Comparison of ENCODE assay signal across 1 cellular context in the genomic region with DNA sequence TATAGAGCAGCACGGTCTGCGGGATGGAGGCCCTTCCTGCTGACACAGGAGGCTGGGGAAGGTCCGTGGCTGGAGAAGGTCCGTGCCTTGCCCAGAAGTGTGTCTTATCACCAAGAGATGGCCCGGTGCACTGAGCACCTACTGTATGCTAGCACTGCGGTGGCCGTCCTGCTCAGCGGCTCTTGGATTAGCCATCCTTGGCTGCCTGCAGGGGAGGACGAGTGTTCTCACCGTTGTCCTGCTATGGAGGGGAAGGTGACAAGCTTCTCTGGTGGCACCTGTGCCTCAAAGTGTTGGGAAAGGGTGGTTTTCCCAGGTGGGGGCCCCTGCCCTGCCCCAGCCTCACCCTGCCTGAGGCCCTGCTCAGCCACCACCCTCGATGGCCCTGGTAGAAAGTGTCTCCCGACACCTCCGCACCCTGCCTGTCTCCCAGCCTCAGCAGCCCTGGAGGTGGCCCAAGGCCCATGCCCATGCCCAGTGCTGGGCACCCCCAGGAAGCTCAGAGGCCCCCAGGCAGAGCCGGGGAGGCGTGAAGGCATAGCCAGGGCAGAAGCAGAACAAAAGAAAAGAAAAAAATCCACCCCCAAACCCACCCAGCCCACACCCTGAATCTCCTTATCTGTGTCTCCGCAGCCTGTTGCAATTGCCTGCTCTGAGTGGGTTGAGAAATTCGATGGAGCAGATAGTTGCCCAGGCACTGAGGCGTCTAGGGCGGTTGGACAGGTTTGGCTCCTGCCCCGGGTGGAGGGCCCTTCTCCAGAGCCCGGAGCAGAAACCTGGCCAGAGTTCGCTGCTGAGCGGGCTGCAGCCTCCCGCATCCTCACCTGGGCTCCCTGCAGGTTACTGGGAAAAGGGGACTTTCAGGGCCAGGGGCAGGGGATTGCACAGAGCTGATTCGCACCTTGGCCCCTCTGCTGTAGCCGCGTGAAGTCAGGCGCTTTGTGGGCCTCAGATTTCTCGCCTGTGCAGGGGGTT.
TF ChIP-seq lines count a peak whose summit lies in the region.

No MANE protein-coding gene starts in this region.

TF ChIP-seq in K562, 482 proteins besides CTCF, POLR2A, EP300 and RAD21 (continued from another document and continues in another):
- TF ChIP-seq, protein P1, sequence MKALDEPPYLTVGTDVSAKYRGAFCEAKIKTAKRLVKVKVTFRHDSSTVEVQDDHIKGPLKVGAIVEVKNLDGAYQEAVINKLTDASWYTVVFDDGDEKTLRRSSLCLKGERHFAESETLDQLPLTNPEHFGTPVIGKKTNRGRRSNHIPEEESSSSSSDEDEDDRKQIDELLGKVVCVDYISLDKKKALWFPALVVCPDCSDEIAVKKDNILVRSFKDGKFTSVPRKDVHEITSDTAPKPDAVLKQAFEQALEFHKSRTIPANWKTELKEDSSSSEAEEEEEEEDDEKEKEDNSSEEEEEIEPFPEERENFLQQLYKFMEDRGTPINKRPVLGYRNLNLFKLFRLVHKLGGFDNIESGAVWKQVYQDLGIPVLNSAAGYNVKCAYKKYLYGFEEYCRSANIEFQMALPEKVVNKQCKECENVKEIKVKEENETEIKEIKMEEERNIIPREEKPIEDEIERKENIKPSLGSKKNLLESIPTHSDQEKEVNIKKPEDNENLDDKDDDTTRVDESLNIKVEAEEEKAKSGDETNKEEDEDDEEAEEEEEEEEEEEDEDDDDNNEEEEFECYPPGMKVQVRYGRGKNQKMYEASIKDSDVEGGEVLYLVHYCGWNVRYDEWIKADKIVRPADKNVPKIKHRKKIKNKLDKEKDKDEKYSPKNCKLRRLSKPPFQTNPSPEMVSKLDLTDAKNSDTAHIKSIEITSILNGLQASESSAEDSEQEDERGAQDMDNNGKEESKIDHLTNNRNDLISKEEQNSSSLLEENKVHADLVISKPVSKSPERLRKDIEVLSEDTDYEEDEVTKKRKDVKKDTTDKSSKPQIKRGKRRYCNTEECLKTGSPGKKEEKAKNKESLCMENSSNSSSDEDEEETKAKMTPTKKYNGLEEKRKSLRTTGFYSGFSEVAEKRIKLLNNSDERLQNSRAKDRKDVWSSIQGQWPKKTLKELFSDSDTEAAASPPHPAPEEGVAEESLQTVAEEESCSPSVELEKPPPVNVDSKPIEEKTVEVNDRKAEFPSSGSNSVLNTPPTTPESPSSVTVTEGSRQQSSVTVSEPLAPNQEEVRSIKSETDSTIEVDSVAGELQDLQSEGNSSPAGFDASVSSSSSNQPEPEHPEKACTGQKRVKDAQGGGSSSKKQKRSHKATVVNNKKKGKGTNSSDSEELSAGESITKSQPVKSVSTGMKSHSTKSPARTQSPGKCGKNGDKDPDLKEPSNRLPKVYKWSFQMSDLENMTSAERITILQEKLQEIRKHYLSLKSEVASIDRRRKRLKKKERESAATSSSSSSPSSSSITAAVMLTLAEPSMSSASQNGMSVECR (CRISPR knock-in tag; IDR thresholded peaks at IDR 0.05), result no peak
- peak; percentile 98 for TF ChIP-seq GATA2 (CRISPR knock-in tag; IDR thresholded peaks at IDR 0.05)
- no peak for TF ChIP-seq ZNF668 (CRISPR knock-in tag; IDR thresholded peaks at IDR 0.05)
- TF ChIP-seq ZNF780A (CRISPR knock-in tag; IDR thresholded peaks at IDR 0.05), result no peak
- TF ChIP-seq TCF3 (CRISPR knock-in tag; IDR thresholded peaks at IDR 0.05), result peak; percentile 83
- no peak for TF ChIP-seq ELF1 (tag; IDR thresholded peaks at IDR 0.05)
- no peak for TF ChIP-seq ZNF311 (CRISPR knock-in tag; IDR thresholded peaks at IDR 0.05)
- no peak; a peak in 1 of 4 replicates for TF ChIP-seq SRF (CRISPR knock-in tag; IDR thresholded peaks at IDR 0.05)
- TF ChIP-seq, protein P2, sequence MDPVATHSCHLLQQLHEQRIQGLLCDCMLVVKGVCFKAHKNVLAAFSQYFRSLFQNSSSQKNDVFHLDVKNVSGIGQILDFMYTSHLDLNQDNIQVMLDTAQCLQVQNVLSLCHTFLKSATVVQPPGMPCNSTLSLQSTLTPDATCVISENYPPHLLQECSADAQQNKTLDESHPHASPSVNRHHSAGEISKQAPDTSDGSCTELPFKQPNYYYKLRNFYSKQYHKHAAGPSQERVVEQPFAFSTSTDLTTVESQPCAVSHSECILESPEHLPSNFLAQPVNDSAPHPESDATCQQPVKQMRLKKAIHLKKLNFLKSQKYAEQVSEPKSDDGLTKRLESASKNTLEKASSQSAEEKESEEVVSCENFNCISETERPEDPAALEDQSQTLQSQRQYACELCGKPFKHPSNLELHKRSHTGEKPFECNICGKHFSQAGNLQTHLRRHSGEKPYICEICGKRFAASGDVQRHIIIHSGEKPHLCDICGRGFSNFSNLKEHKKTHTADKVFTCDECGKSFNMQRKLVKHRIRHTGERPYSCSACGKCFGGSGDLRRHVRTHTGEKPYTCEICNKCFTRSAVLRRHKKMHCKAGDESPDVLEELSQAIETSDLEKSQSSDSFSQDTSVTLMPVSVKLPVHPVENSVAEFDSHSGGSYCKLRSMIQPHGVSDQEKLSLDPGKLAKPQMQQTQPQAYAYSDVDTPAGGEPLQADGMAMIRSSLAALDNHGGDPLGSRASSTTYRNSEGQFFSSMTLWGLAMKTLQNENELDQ (CRISPR knock-in tag; IDR thresholded peaks at IDR 0.05; ENCODE audit: borderline replicate concordance), result no peak
- TF ChIP-seq, protein P3, sequence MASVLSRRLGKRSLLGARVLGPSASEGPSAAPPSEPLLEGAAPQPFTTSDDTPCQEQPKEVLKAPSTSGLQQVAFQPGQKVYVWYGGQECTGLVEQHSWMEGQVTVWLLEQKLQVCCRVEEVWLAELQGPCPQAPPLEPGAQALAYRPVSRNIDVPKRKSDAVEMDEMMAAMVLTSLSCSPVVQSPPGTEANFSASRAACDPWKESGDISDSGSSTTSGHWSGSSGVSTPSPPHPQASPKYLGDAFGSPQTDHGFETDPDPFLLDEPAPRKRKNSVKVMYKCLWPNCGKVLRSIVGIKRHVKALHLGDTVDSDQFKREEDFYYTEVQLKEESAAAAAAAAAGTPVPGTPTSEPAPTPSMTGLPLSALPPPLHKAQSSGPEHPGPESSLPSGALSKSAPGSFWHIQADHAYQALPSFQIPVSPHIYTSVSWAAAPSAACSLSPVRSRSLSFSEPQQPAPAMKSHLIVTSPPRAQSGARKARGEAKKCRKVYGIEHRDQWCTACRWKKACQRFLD (CRISPR knock-in tag; IDR thresholded peaks at IDR 0.05), result no peak
- TF ChIP-seq, protein P4, sequence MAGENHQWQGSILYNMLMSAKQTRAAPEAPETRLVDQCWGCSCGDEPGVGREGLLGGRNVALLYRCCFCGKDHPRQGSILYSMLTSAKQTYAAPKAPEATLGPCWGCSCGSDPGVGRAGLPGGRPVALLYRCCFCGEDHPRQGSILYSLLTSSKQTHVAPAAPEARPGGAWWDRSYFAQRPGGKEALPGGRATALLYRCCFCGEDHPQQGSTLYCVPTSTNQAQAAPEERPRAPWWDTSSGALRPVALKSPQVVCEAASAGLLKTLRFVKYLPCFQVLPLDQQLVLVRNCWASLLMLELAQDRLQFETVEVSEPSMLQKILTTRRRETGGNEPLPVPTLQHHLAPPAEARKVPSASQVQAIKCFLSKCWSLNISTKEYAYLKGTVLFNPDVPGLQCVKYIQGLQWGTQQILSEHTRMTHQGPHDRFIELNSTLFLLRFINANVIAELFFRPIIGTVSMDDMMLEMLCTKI (IDR thresholded peaks at IDR 0.05; ENCODE audit: partially characterized antibody), result no peak
- no peak for TF ChIP-seq ESRRB (CRISPR knock-in tag; IDR thresholded peaks at IDR 0.05; ENCODE audit: borderline replicate concordance)
- TF ChIP-seq STAG1 (CRISPR knock-in tag; IDR thresholded peaks at IDR 0.05; ENCODE audit: borderline replicate concordance), result no peak
- TF ChIP-seq ARID2 (IDR thresholded peaks at IDR 0.05), result no peak
- TF ChIP-seq TBL1XR1 (IDR thresholded peaks at IDR 0.05; ENCODE audit: low read length in 2 of 2), result peak in 1 of 2 experiments; percentile 71; a peak in 2 of 4 replicates
- TF ChIP-seq IRF2 (CRISPR knock-in tag; IDR thresholded peaks at IDR 0.05), result no peak
- TF ChIP-seq RAD51 (IDR thresholded peaks at IDR 0.05; ENCODE audit: borderline replicate concordance, low read depth), result no peak
- TF ChIP-seq CXXC5 (CRISPR knock-in tag; IDR thresholded peaks at IDR 0.05), result peak; percentile 51
- TF ChIP-seq CHCHD3 (CRISPR knock-in tag; IDR thresholded peaks at IDR 0.05), result no peak
- no peak for TF ChIP-seq KAT8 (IDR thresholded peaks at IDR 0.05; ENCODE audit: low read depth)
- TF ChIP-seq CBX1 (IDR thresholded peaks at IDR 0.05; ENCODE audit: low read depth), result no peak
- TF ChIP-seq BRF1 (IDR thresholded peaks at IDR 0.05; ENCODE audit: borderline replicate concordance, extremely low read depth, insufficient read length), result no peak
- TF ChIP-seq, protein P5, sequence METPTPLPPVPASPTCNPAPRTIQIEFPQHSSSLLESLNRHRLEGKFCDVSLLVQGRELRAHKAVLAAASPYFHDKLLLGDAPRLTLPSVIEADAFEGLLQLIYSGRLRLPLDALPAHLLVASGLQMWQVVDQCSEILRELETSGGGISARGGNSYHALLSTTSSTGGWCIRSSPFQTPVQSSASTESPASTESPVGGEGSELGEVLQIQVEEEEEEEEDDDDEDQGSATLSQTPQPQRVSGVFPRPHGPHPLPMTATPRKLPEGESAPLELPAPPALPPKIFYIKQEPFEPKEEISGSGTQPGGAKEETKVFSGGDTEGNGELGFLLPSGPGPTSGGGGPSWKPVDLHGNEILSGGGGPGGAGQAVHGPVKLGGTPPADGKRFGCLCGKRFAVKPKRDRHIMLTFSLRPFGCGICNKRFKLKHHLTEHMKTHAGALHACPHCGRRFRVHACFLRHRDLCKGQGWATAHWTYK (CRISPR knock-in tag; IDR thresholded peaks at IDR 0.05), result no peak
- no peak for TF ChIP-seq MED1 (CRISPR knock-in tag; IDR thresholded peaks at IDR 0.05; ENCODE audit: borderline replicate concordance)
- TF ChIP-seq SP2 (IDR thresholded peaks at IDR 0.05; ENCODE audit: extremely low read depth, low read depth, low read length, poor library complexity, severe bottlenecking), result no peak
- peak; percentile 82 for TF ChIP-seq CBFA2T2 (conservative IDR thresholded peaks at IDR 0.05)
- no peak for TF ChIP-seq CBX5 (IDR thresholded peaks at IDR 0.05; ENCODE audit: borderline replicate concordance, low read depth)
- TF ChIP-seq, protein P6, sequence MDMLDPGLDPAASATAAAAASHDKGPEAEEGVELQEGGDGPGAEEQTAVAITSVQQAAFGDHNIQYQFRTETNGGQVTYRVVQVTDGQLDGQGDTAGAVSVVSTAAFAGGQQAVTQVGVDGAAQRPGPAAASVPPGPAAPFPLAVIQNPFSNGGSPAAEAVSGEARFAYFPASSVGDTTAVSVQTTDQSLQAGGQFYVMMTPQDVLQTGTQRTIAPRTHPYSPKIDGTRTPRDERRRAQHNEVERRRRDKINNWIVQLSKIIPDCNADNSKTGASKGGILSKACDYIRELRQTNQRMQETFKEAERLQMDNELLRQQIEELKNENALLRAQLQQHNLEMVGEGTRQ (CRISPR knock-in tag; IDR thresholded peaks at IDR 0.05), result no peak
- peak; percentile 74 for TF ChIP-seq PML (IDR thresholded peaks at IDR 0.05; ENCODE audit: low read length)
- TF ChIP-seq NCOA4 (IDR thresholded peaks at IDR 0.05; ENCODE audit: partially characterized antibody), result no peak
- no peak for TF ChIP-seq GABPA (tag; conservative IDR thresholded peaks at IDR 0.05; ENCODE audit: low read depth)
- TF ChIP-seq BRCA1 (IDR thresholded peaks at IDR 0.05), result no peak
- TF ChIP-seq BRCA1 (CRISPR knock-in tag; IDR thresholded peaks at IDR 0.05), result no peak
- TF ChIP-seq PHTF2 (CRISPR knock-in tag; IDR thresholded peaks at IDR 0.05), result no peak
- no peak for TF ChIP-seq ETV5 (CRISPR knock-in tag; IDR thresholded peaks at IDR 0.05; ENCODE audit: low read depth)
- no peak for TF ChIP-seq LARP7 (IDR thresholded peaks at IDR 0.05)
- TF ChIP-seq SRSF3 (IDR thresholded peaks at IDR 0.05; ENCODE audit: insufficient read depth, low read length), result no peak
- TF ChIP-seq SIRT6 (IDR thresholded peaks at IDR 0.05; ENCODE audit: low read depth, low read length), result no peak
- TF ChIP-seq FOS (IDR thresholded peaks at IDR 0.05; ENCODE audit: extremely low read depth, insufficient read length), result no peak
- TF ChIP-seq, protein P7, sequence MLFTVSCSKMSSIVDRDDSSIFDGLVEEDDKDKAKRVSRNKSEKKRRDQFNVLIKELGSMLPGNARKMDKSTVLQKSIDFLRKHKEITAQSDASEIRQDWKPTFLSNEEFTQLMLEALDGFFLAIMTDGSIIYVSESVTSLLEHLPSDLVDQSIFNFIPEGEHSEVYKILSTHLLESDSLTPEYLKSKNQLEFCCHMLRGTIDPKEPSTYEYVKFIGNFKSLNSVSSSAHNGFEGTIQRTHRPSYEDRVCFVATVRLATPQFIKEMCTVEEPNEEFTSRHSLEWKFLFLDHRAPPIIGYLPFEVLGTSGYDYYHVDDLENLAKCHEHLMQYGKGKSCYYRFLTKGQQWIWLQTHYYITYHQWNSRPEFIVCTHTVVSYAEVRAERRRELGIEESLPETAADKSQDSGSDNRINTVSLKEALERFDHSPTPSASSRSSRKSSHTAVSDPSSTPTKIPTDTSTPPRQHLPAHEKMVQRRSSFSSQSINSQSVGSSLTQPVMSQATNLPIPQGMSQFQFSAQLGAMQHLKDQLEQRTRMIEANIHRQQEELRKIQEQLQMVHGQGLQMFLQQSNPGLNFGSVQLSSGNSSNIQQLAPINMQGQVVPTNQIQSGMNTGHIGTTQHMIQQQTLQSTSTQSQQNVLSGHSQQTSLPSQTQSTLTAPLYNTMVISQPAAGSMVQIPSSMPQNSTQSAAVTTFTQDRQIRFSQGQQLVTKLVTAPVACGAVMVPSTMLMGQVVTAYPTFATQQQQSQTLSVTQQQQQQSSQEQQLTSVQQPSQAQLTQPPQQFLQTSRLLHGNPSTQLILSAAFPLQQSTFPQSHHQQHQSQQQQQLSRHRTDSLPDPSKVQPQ (CRISPR knock-in tag; IDR thresholded peaks at IDR 0.05; ENCODE audit: borderline replicate concordance), result no peak
- no peak for TF ChIP-seq HLTF (IDR thresholded peaks at IDR 0.05)
- TF ChIP-seq KLF16 (IDR thresholded peaks at IDR 0.05), result peak; percentile 81
- TF ChIP-seq LEF1 (IDR thresholded peaks at IDR 0.05), result 0 out of 2 replicates have a peak, but pooled peaks have one; percentile 36
- no peak for TF ChIP-seq FOXP1 (CRISPR knock-in tag; IDR thresholded peaks at IDR 0.05)
- TF ChIP-seq PHB (CRISPR knock-in tag; IDR thresholded peaks at IDR 0.05), result no peak
- no peak for TF ChIP-seq ETV1 (tag; conservative IDR thresholded peaks at IDR 0.05; ENCODE audit: low read depth)
- no peak for TF ChIP-seq ZSCAN29 (IDR thresholded peaks at IDR 0.05)
- TF ChIP-seq ZNF23 (CRISPR knock-in tag; IDR thresholded peaks at IDR 0.05), result no peak
- no peak for TF ChIP-seq SNRNP70 (optimal IDR thresholded peaks at IDR 0.05; ENCODE audit: low read depth, low read length)
- TF ChIP-seq CREB5 (CRISPR knock-in tag; IDR thresholded peaks at IDR 0.05), result no peak
- no peak for TF ChIP-seq DDX20 (tag; IDR thresholded peaks at IDR 0.05; ENCODE audit: low read depth)
